In the genomic region with DNA sequence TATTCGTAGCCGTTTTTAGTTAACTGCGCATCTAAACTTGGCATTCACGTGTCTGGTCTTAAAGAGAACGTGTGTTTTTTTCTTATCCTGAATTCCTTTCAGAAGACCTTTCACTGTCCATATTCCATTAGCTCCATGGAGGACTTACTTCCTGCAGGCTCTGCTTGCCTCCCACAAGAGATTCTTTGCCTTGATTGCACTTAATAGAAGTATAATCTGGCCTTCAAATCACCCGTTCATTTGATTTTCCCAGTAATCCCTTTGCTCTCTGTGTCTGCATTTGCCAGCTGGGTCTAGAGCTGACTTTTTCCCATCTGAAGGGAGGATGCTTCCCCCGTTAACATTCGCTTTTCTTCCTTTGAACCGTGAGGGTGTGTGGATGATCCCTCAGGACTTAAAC, we compare ENCODE assay signal across 27 cellular contexts.
"Had no signal": no experiment of that assay in that cellular context is flagged by ENCODE, and none has a peak within 500 bp of the region (broad histone marks: within the 10 kb centered on the region; RNA-seq: fewer than 3 reads in every experiment).

No MANE protein-coding gene starts in this region.

- H3K4me1 ChIP-seq: heart right ventricle, prostate gland, right atrium auricular region, sigmoid colon, testis, tibial artery had no signal

- H3K27me3 ChIP-seq: right atrium auricular region, sigmoid colon, testis had no signal

- H3K36me3 ChIP-seq: esophagus squamous epithelium, heart right ventricle, prostate gland, right atrium auricular region, sigmoid colon, tibial artery had no signal

- H3K9me3 Mint-ChIP-seq: effector memory CD8-positive, alpha-beta T cell; memory B cell; natural killer cell treated with Interleukin-12 subunit alpha and Interleukin-12 subunit beta and Interleukin-15 and Interleukin-18, amount 100 ng/mL, for 72 hours; stimulated activated effector memory CD8-positive, alpha-beta T cell treated with anti-CD3 and anti-CD28 coated beads, Interleukin-12 subunit alpha, Interleukin-12 subunit beta, amount 100 ng/mL, for 72 hours; type B pancreatic cell had no signal

- FAIRE-seq: endometrium, keratinocyte had no signal

- H3K9me3 ChIP-seq: esophagus squamous epithelium, heart right ventricle, mucosa of descending colon, prostate gland, right atrium auricular region, sigmoid colon, testis, tibial artery had no signal

- H3K36me3 Mint-ChIP-seq: memory B cell; naive B cell; natural killer cell treated with Interleukin-12 subunit alpha and Interleukin-12 subunit beta and Interleukin-15 and Interleukin-18, amount 100 ng/mL, for 72 hours; stimulated activated effector memory CD8-positive, alpha-beta T cell treated with anti-CD3 and anti-CD28 coated beads, Interleukin-12 subunit alpha, Interleukin-12 subunit beta, amount 100 ng/mL, for 72 hours; type B pancreatic cell had no signal

- DNase-seq: cortex of kidney; effector memory CD8-positive, alpha-beta T cell; erythroblast; esophagus squamous epithelium; foreskin melanocyte; glutamatergic neuron; heart right ventricle; left ventricle myocardium superior; mucosa of descending colon; naive B cell; nucleus accumbens; sigmoid colon; stimulated activated CD4-positive, alpha-beta T cell treated with anti-CD3 and anti-CD28 coated beads, Interleukin-2, amount 100 ng/mL, for 24 hours; stimulated activated CD4-positive, alpha-beta T cell treated with anti-CD3 and anti-CD28 coated beads, Interleukin-4, amount 100 ng/mL, for 24 hours; stimulated activated naive CD4-positive, alpha-beta T cell treated with Interleukin-2 at 50 U/mL for 16 hours; substantia nigra; testis; tibial artery had no signal

- H3K4me3 Mint-ChIP-seq: effector memory CD8-positive, alpha-beta T cell; memory B cell; naive B cell; natural killer cell treated with Interleukin-12 subunit alpha and Interleukin-12 subunit beta and Interleukin-15 and Interleukin-18, amount 100 ng/mL, for 72 hours; stimulated activated effector memory CD8-positive, alpha-beta T cell treated with anti-CD3 and anti-CD28 coated beads, Interleukin-12 subunit alpha, Interleukin-12 subunit beta, amount 100 ng/mL, for 72 hours; type B pancreatic cell had no signal

- ATAC-seq: effector memory CD8-positive, alpha-beta T cell; heart right ventricle; left ventricle myocardium superior; mucosa of descending colon; natural killer cell treated with Interleukin-12 subunit alpha and Interleukin-12 subunit beta and Interleukin-15 and Interleukin-18, amount 100 ng/mL, for 72 hours; stimulated activated effector memory CD8-positive, alpha-beta T cell treated with anti-CD3 and anti-CD28 coated beads, Interleukin-12 subunit alpha, Interleukin-12 subunit beta, amount 100 ng/mL, for 72 hours had no signal

- H3K27ac Mint-ChIP-seq: effector memory CD8-positive, alpha-beta T cell; memory B cell; naive B cell; natural killer cell treated with Interleukin-12 subunit alpha and Interleukin-12 subunit beta and Interleukin-15 and Interleukin-18, amount 100 ng/mL, for 72 hours; stimulated activated effector memory CD8-positive, alpha-beta T cell treated with anti-CD3 and anti-CD28 coated beads, Interleukin-12 subunit alpha, Interleukin-12 subunit beta, amount 100 ng/mL, for 72 hours; type B pancreatic cell had no signal

- H3K4me1 Mint-ChIP-seq: memory B cell; naive B cell; stimulated activated effector memory CD8-positive, alpha-beta T cell treated with anti-CD3 and anti-CD28 coated beads, Interleukin-12 subunit alpha, Interleukin-12 subunit beta, amount 100 ng/mL, for 72 hours had no signal

- H3K27ac ChIP-seq: esophagus squamous epithelium, heart right ventricle, prostate gland, right atrium auricular region, sigmoid colon, testis, tibial artery had no signal

- H3K4me3 ChIP-seq: esophagus squamous epithelium, heart right ventricle, lung, mucosa of descending colon, prostate gland, right atrium auricular region, sigmoid colon, testis, tibial artery had no signal
